Comparison of ENCODE assay signal across 1 cellular context in the genomic region with DNA sequence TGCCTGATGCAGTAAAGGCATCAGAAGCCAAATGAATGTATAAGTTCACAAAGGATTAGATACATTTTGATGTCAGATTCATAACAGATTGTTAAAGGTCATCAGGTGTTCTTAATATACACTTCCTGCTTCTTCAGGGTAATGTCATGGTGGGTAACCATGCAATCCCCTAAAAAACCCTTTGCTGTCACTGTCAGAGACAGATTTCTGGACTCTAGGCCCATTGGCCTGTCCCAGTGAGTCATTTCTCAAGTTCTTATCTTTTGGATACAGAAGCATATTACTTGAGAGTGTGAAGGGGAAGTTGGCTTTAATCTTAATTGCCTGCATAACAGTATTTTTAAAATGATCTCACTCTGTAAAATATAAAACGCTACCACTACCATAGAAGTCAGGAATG.
TF ChIP-seq lines count a peak whose summit lies in the region.

No MANE protein-coding gene starts in this region.

TF ChIP-seq in GM12878, 131 proteins besides CTCF, POLR2A, EP300 and RAD21 (continued from another document and continues in another):
- TF ChIP-seq, protein P1, sequence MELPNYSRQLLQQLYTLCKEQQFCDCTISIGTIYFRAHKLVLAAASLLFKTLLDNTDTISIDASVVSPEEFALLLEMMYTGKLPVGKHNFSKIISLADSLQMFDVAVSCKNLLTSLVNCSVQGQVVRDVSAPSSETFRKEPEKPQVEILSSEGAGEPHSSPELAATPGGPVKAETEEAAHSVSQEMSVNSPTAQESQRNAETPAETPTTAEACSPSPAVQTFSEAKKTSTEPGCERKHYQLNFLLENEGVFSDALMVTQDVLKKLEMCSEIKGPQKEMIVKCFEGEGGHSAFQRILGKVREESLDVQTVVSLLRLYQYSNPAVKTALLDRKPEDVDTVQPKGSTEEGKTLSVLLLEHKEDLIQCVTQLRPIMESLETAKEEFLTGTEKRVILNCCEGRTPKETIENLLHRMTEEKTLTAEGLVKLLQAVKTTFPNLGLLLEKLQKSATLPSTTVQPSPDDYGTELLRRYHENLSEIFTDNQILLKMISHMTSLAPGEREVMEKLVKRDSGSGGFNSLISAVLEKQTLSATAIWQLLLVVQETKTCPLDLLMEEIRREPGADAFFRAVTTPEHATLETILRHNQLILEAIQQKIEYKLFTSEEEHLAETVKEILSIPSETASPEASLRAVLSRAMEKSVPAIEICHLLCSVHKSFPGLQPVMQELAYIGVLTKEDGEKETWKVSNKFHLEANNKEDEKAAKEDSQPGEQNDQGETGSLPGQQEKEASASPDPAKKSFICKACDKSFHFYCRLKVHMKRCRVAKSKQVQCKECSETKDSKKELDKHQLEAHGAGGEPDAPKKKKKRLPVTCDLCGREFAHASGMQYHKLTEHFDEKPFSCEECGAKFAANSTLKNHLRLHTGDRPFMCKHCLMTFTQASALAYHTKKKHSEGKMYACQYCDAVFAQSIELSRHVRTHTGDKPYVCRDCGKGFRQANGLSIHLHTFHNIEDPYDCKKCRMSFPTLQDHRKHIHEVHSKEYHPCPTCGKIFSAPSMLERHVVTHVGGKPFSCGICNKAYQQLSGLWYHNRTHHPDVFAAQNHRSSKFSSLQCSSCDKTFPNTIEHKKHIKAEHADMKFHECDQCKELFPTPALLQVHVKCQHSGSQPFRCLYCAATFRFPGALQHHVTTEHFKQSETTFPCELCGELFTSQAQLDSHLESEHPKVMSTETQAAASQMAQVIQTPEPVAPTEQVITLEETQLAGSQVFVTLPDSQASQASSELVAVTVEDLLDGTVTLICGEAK (IDR thresholded peaks at IDR 0.05; ENCODE audit: borderline replicate concordance): no peak
- TF ChIP-seq, protein P2, sequence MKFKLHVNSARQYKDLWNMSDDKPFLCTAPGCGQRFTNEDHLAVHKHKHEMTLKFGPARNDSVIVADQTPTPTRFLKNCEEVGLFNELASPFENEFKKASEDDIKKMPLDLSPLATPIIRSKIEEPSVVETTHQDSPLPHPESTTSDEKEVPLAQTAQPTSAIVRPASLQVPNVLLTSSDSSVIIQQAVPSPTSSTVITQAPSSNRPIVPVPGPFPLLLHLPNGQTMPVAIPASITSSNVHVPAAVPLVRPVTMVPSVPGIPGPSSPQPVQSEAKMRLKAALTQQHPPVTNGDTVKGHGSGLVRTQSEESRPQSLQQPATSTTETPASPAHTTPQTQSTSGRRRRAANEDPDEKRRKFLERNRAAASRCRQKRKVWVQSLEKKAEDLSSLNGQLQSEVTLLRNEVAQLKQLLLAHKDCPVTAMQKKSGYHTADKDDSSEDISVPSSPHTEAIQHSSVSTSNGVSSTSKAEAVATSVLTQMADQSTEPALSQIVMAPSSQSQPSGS (IDR thresholded peaks at IDR 0.05; ENCODE audit: low read length): peak; percentile 83
- TF ChIP-seq CEBPB (IDR thresholded peaks at IDR 0.05; ENCODE audit: borderline replicate concordance in 1 of 2, low read depth in 2 of 2, low read length in 2 of 2) (peak in 1 of 2 experiments; percentile 57; a peak in 1 of 4 replicates), TBL1XR1 (IDR thresholded peaks at IDR 0.05; ENCODE audit: low read depth, low read length) (no peak), GATAD2B (conservative IDR thresholded peaks at IDR 0.05; ENCODE audit: low read depth) (no peak), KDM1A (IDR thresholded peaks at IDR 0.05; ENCODE audit: borderline replicate concordance) (no peak), HDGF (IDR thresholded peaks at IDR 0.05) (no peak), RCOR1 (conservative IDR thresholded peaks at IDR 0.05; ENCODE audit: low read depth, low read length) (no peak), EZH2 (IDR thresholded peaks at IDR 0.05; ENCODE audit: borderline replicate concordance, control insufficient read depth, low read depth, low read length) (no peak), SPI1 (IDR thresholded peaks at IDR 0.05; ENCODE audit: borderline replicate concordance, insufficient read depth, low read depth, low read length) (peak; percentile 61), ZNF217 (IDR thresholded peaks at IDR 0.05) (no peak), PML (IDR thresholded peaks at IDR 0.05; ENCODE audit: low read length) (peak; percentile 59; the same call in 1 of the 2 replicates), SUPT20H (IDR thresholded peaks at IDR 0.05; ENCODE audit: borderline replicate concordance, control insufficient read depth, low read depth, low read length) (no peak), ZNF24 (IDR thresholded peaks at IDR 0.05) (no peak; the same call in 1 of the 2 replicates), NRF1 (conservative IDR thresholded peaks at IDR 0.05; ENCODE audit: low read depth, low read length) (no peak), SMAD1 (IDR thresholded peaks at IDR 0.05; ENCODE audit: low read depth, partially characterized antibody) (no peak), NFXL1 (IDR thresholded peaks at IDR 0.05; ENCODE audit: borderline replicate concordance) (no peak), SMAD5 (IDR thresholded peaks at IDR 0.05; ENCODE audit: low read depth) (no peak), EED (IDR thresholded peaks at IDR 0.05; ENCODE audit: low read depth) (peak; percentile 94), SRF (IDR thresholded peaks at IDR 0.05; ENCODE audit: low read depth in 2 of 2, low read length in 2 of 2) (no peak), RAD51 (IDR thresholded peaks at IDR 0.05) (no peak), RFX5 (IDR thresholded peaks at IDR 0.05; ENCODE audit: low read depth, low read length) (no peak), NR2F1 (conservative IDR thresholded peaks at IDR 0.05) (peak; percentile 97), SIX5 (IDR thresholded peaks at IDR 0.05; ENCODE audit: low read depth, low read length, severe bottlenecking) (no peak), CBX5 (IDR thresholded peaks at IDR 0.05; ENCODE audit: low read depth) (no peak), PAX5 (IDR thresholded peaks at IDR 0.05; ENCODE audit: borderline replicate concordance, low read depth, low read length) (peak; percentile 96), SMC3 (IDR thresholded peaks at IDR 0.05; ENCODE audit: borderline replicate concordance, low read length) (no peak), NFYA (IDR thresholded peaks at IDR 0.05; ENCODE audit: borderline replicate concordance, low read depth, low read length) (no peak), RELA (IDR thresholded peaks at IDR 0.05; ENCODE audit: borderline replicate concordance, partially characterized antibody) (peak; percentile 79), PAX8 (IDR thresholded peaks at IDR 0.05) (no peak), DPF2 (IDR thresholded peaks at IDR 0.05) (peak; percentile 96), SREBF1 (IDR thresholded peaks at IDR 0.05; ENCODE audit: low read length) (no peak), BHLHE40 (IDR thresholded peaks at IDR 0.05; ENCODE audit: borderline replicate concordance in 1 of 2, low read depth in 2 of 2, low read length in 1 of 2) (peak in 1 of 2 experiments; percentile 26; a peak in 1 of 4 replicates), CBFB (IDR thresholded peaks at IDR 0.05; ENCODE audit: low read depth) (peak; percentile 46; the same call in 1 of the 2 replicates), TCF3 (IDR thresholded peaks at IDR 0.05; ENCODE audit: borderline replicate concordance, insufficient read depth, low read depth, low read length) (no peak), CBX3 (IDR thresholded peaks at IDR 0.05; ENCODE audit: borderline replicate concordance, low read depth) (no peak), RB1 (IDR thresholded peaks at IDR 0.05; ENCODE audit: borderline replicate concordance) (no peak), STAT1 (conservative IDR thresholded peaks at IDR 0.05) (no peak)
- TF ChIP-seq, protein P3, sequence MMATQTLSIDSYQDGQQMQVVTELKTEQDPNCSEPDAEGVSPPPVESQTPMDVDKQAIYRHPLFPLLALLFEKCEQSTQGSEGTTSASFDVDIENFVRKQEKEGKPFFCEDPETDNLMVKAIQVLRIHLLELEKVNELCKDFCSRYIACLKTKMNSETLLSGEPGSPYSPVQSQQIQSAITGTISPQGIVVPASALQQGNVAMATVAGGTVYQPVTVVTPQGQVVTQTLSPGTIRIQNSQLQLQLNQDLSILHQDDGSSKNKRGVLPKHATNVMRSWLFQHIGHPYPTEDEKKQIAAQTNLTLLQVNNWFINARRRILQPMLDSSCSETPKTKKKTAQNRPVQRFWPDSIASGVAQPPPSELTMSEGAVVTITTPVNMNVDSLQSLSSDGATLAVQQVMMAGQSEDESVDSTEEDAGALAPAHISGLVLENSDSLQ (IDR thresholded peaks at IDR 0.05): peak; percentile 77
- TF ChIP-seq, protein P4, sequence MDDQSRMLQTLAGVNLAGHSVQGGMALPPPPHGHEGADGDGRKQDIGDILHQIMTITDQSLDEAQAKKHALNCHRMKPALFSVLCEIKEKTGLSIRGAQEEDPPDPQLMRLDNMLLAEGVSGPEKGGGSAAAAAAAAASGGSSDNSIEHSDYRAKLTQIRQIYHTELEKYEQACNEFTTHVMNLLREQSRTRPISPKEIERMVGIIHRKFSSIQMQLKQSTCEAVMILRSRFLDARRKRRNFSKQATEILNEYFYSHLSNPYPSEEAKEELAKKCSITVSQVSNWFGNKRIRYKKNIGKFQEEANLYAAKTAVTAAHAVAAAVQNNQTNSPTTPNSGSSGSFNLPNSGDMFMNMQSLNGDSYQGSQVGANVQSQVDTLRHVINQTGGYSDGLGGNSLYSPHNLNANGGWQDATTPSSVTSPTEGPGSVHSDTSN (IDR thresholded peaks at IDR 0.05; ENCODE audit: insufficient replicate concordance, low read depth, low read length): no peak
- TF ChIP-seq, protein P5, sequence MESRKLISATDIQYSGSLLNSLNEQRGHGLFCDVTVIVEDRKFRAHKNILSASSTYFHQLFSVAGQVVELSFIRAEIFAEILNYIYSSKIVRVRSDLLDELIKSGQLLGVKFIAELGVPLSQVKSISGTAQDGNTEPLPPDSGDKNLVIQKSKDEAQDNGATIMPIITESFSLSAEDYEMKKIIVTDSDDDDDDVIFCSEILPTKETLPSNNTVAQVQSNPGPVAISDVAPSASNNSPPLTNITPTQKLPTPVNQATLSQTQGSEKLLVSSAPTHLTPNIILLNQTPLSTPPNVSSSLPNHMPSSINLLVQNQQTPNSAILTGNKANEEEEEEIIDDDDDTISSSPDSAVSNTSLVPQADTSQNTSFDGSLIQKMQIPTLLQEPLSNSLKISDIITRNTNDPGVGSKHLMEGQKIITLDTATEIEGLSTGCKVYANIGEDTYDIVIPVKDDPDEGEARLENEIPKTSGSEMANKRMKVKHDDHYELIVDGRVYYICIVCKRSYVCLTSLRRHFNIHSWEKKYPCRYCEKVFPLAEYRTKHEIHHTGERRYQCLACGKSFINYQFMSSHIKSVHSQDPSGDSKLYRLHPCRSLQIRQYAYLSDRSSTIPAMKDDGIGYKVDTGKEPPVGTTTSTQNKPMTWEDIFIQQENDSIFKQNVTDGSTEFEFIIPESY (IDR thresholded peaks at IDR 0.05): no peak
- TF ChIP-seq, protein P6, sequence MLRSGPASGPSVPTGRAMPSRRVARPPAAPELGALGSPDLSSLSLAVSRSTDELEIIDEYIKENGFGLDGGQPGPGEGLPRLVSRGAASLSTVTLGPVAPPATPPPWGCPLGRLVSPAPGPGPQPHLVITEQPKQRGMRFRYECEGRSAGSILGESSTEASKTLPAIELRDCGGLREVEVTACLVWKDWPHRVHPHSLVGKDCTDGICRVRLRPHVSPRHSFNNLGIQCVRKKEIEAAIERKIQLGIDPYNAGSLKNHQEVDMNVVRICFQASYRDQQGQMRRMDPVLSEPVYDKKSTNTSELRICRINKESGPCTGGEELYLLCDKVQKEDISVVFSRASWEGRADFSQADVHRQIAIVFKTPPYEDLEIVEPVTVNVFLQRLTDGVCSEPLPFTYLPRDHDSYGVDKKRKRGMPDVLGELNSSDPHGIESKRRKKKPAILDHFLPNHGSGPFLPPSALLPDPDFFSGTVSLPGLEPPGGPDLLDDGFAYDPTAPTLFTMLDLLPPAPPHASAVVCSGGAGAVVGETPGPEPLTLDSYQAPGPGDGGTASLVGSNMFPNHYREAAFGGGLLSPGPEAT (IDR thresholded peaks at IDR 0.05; ENCODE audit: low read depth): peak; percentile 90
- TF ChIP-seq, protein P7, sequence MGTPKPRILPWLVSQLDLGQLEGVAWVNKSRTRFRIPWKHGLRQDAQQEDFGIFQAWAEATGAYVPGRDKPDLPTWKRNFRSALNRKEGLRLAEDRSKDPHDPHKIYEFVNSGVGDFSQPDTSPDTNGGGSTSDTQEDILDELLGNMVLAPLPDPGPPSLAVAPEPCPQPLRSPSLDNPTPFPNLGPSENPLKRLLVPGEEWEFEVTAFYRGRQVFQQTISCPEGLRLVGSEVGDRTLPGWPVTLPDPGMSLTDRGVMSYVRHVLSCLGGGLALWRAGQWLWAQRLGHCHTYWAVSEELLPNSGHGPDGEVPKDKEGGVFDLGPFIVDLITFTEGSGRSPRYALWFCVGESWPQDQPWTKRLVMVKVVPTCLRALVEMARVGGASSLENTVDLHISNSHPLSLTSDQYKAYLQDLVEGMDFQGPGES (IDR thresholded peaks at IDR 0.05): no peak
- TF ChIP-seq, protein P8, sequence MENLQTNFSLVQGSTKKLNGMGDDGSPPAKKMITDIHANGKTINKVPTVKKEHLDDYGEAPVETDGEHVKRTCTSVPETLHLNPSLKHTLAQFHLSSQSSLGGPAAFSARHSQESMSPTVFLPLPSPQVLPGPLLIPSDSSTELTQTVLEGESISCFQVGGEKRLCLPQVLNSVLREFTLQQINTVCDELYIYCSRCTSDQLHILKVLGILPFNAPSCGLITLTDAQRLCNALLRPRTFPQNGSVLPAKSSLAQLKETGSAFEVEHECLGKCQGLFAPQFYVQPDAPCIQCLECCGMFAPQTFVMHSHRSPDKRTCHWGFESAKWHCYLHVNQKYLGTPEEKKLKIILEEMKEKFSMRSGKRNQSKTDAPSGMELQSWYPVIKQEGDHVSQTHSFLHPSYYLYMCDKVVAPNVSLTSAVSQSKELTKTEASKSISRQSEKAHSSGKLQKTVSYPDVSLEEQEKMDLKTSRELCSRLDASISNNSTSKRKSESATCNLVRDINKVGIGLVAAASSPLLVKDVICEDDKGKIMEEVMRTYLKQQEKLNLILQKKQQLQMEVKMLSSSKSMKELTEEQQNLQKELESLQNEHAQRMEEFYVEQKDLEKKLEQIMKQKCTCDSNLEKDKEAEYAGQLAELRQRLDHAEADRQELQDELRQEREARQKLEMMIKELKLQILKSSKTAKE (IDR thresholded peaks at IDR 0.05; ENCODE audit: low read depth, poor library complexity, severe bottlenecking): peak; percentile 58
- TF ChIP-seq, protein P9, sequence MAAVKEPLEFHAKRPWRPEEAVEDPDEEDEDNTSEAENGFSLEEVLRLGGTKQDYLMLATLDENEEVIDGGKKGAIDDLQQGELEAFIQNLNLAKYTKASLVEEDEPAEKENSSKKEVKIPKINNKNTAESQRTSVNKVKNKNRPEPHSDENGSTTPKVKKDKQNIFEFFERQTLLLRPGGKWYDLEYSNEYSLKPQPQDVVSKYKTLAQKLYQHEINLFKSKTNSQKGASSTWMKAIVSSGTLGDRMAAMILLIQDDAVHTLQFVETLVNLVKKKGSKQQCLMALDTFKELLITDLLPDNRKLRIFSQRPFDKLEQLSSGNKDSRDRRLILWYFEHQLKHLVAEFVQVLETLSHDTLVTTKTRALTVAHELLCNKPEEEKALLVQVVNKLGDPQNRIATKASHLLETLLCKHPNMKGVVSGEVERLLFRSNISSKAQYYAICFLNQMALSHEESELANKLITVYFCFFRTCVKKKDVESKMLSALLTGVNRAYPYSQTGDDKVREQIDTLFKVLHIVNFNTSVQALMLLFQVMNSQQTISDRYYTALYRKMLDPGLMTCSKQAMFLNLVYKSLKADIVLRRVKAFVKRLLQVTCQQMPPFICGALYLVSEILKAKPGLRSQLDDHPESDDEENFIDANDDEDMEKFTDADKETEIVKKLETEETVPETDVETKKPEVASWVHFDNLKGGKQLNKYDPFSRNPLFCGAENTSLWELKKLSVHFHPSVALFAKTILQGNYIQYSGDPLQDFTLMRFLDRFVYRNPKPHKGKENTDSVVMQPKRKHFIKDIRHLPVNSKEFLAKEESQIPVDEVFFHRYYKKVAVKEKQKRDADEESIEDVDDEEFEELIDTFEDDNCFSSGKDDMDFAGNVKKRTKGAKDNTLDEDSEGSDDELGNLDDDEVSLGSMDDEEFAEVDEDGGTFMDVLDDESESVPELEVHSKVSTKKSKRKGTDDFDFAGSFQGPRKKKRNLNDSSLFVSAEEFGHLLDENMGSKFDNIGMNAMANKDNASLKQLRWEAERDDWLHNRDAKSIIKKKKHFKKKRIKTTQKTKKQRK (IDR thresholded peaks at IDR 0.05; ENCODE audit: low read depth, low read length): no peak
